In the genomic region with DNA sequence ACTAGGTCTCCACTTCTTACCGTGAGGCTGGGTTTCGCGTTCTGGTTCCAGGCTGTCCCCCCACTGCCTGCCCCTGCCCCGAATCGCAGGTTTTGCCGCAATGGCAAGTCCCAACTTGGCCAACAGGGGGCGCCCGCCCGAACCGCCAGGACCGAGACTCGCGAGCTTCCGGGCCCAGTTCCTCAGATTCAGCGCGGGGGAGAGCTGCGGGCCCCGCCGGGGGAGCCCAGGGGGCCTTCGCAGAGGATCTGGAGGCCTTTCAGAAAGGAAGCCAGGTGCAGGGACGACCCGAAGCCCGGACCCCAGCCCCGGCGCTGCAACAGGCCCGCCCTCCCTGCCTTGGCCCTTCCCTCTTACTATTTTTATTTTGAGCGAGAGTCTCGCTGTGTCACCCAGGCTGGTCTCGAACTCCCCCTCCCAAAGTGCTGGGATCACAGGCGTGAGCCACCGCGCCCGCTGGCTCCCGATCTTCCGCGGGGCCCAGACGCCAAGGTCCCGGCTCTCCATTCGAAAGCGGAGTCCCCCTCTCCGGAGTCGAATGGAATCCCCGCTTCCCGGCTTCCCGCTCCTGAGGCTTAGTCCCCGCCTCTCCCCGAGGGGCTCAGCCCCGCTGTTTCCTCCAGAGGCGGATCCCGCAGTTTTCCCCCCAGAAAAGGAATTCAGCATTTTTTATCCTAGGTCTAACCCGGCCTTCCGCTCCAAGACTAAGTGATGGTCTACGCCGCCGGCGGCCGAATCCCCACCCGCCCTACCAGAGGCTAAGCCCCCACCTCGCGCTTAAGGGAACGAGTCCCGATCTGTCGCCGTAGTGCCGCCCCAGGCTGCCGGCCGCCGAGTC, we compare ENCODE assay signal across 8 cellular contexts. TPM values are rescaled to one million over a fixed set of nuclear protein-coding genes. Genes with fewer than 3 reads are reported as not detected.
DNase-seq lines count a peak whose midpoint lies in the region; ATAC-seq, FAIRE-seq and TF ChIP-seq lines count a peak whose summit lies in the region.

No MANE protein-coding gene starts in this region.

- TF ChIP-seq CTCF in right atrium auricular region (IDR thresholded peaks at IDR 0.05) (peak; percentile 98 to 99), psoas muscle (IDR thresholded peaks at IDR 0.05) (peak; percentile 84)

- H3K4me3 Mint-ChIP-seq in T-helper 1 cell treated with Interleukin-12 subunit alpha and Interleukin-12 subunit beta and Interleukin-4 antibody, amounts not matched to agents 30 μg/mL and 1 μg/mL, for 36 hours = peak overlapping the region; percentile 87

- H3K27ac ChIP-seq in right atrium auricular region = peak overlapping the region; percentile 83 to 93
- peak overlapping the region; percentile 67 for H3K27ac ChIP-seq in psoas muscle
- peak overlapping the region; percentile 69 for H3K27ac ChIP-seq in urinary bladder (ENCODE audit: low read depth)

- H3K27me3 ChIP-seq in right atrium auricular region = no peaks in the 10 kb centered on the region
- peaks cover 0 to 4% (median 2%) of the 10 kb centered on the region in 3 donors for H3K27me3 ChIP-seq in psoas muscle (ENCODE audit: insufficient read depth in 3 of 3, low read length in 2 of 3)

- no peaks in the 10 kb centered on the region for H3K36me3 Mint-ChIP-seq in T-helper 1 cell treated with Interleukin-12 subunit alpha and Interleukin-12 subunit beta and Interleukin-4 antibody, amounts not matched to agents 30 μg/mL and 1 μg/mL, for 36 hours (ENCODE audit: low read depth)

- H3K4me1 ChIP-seq in right atrium auricular region (peaks cover 0 to 13% of the 10 kb centered on the region in 2 donors), psoas muscle (no peaks in the 10 kb centered on the region), urinary bladder (ENCODE audit: insufficient read depth) (no peaks in the 10 kb centered on the region)

- H3K9me3 ChIP-seq in right atrium auricular region = no peaks in the 10 kb centered on the region
- no peaks in the 10 kb centered on the region for H3K9me3 ChIP-seq in psoas muscle

- peak; percentile 75 to 88 (median 84) for ATAC-seq in psoas muscle

- peaks cover 12% of the 10 kb centered on the region for H3K4me1 Mint-ChIP-seq in T-helper 1 cell treated with Interleukin-12 subunit alpha and Interleukin-12 subunit beta and Interleukin-4 antibody, amounts not matched to agents 30 μg/mL and 1 μg/mL, for 36 hours (ENCODE audit: low read depth)

- no peak for FAIRE-seq in H54 (lab: Jason Lieb, UNC)

- peak; percentile 82 for DNase-seq in Daoy (ENCODE audit: low read depth)
- peak; percentile 78 for DNase-seq in H54 (ENCODE audit: insufficient read length, low spot score)
- DNase-seq in NCI-H1105 (lab: John Stamatoyannopoulos, UW) = peak; percentile 73
- peak; percentile 57 for DNase-seq in amniotic stem cell (lab: John Stamatoyannopoulos, UW)
- peak; percentile 87 for DNase-seq in right atrium auricular region (ENCODE audit: low spot score)
- peak; percentile 85 to 90 for DNase-seq in psoas muscle

- H3K4me3 ChIP-seq in right atrium auricular region (peak overlapping the region; percentile 60 to 88), psoas muscle (peak overlapping the region; percentile 80), urinary bladder (ENCODE audit: low read depth, low read length) (peak overlapping the region; percentile 74)

- 0 to 1% (median 1%) methylated on average over 67 to 68 of the region's 68 CpGs for WGBS in psoas muscle, 3 donors
- under 1% methylated on average over 68 of the region's 68 CpGs for WGBS in urinary bladder

- intact Hi-C loops in psoas muscle (cut with DNase I) = loop anchor here in 1 of 2 donors (5.0 kb wide), 1 partner anchor 128 kb away; a partner anchor contains a TSS

- no peaks in the 10 kb centered on the region for H3K9me3 Mint-ChIP-seq in T-helper 1 cell treated with Interleukin-12 subunit alpha and Interleukin-12 subunit beta and Interleukin-4 antibody, amounts not matched to agents 30 μg/mL and 1 μg/mL, for 36 hours

- H3K27me3 Mint-ChIP-seq in T-helper 1 cell treated with Interleukin-12 subunit alpha and Interleukin-12 subunit beta and Interleukin-4 antibody, amounts not matched to agents 30 μg/mL and 1 μg/mL, for 36 hours (ENCODE audit: low read depth) = peaks cover 9% of the 10 kb centered on the region

- TF ChIP-seq POLR2A in H54 (IDR thresholded peaks at IDR 0.05; ENCODE audit: low read depth, low read length) = peak; percentile 31; the same call in 1 of the 2 replicates

- peak overlapping the region; percentile 88 for H3K27ac Mint-ChIP-seq in T-helper 1 cell treated with Interleukin-12 subunit alpha and Interleukin-12 subunit beta and Interleukin-4 antibody, amounts not matched to agents 30 μg/mL and 1 μg/mL, for 36 hours

- H3K36me3 ChIP-seq in right atrium auricular region (no peaks in the 10 kb centered on the region), psoas muscle (ENCODE audit: insufficient read depth in 1 of 2, low read depth in 1 of 2) (no peaks in the 10 kb centered on the region), urinary bladder (ENCODE audit: insufficient read depth) (no peaks in the 10 kb centered on the region)

RNA-seq across cellular contexts. Expression of a gene that starts 11.7 kb away (rescaled TPM):
- total RNA-seq in Daoy (2014; rRNA removed; shearing (Covaris generic)) = not detected in 2 replicates
- not detected for total RNA-seq in right atrium auricular region
- total RNA-seq in psoas muscle = under 1 TPM in 2 of 4 donors, not detected in 2; 0.12 to 0.25 TPM
- under 1 TPM; 0.03 to 0.12 (median 0.04) TPM for polyA plus RNA-seq in psoas muscle
- total RNA-seq in urinary bladder = 0.16 TPM
- polyA plus RNA-seq in urinary bladder = 0.34 TPM

RNA-seq across cellular contexts. Expression of a gene that starts 15.9 kb away (rescaled TPM):
- 10.5 and 13.8 TPM in 2 replicates for total RNA-seq in Daoy (2014; rRNA removed; shearing (Covaris generic))
- 1 to 10 TPM; 5.1 TPM for total RNA-seq in right atrium auricular region
- total RNA-seq in psoas muscle = 10 to 100 TPM in 2 of 4 donors, 1 to 10 TPM in 2; 7.8 to 15.3 (median 10.9) TPM
- 10 to 100 TPM in 1 of 3 donors, 1 to 10 TPM in 2; 6.4 to 13.1 (median 9.0) TPM for polyA plus RNA-seq in psoas muscle
- 15.4 TPM for total RNA-seq in urinary bladder
- polyA plus RNA-seq in urinary bladder = 9.3 TPM

RNA-seq across cellular contexts. Expression of a gene that starts 54.1 kb away (rescaled TPM):
- 924 and 967 TPM in 2 replicates for total RNA-seq in Daoy (2014; rRNA removed; shearing (Covaris generic))
- total RNA-seq in right atrium auricular region (100 to 1,000 TPM in 1 of 2 donors, 10 to 100 TPM in 1; 78.7 to 105 TPM), psoas muscle (100 to 1,000 TPM in 1 of 4 donors, 10 to 100 TPM in 3; 41.9 to 114 (median 78.8) TPM), urinary bladder (52.0 TPM)
- polyA plus RNA-seq in psoas muscle (100 to 1,000 TPM; 148 to 355 (median 157) TPM), urinary bladder (175 TPM)

Comparison
In these comparisons a context has a peak if more than half of its experiments do, and no peak if none do; other contexts are left out.
1. Peak in every context shown above with its lines: DNase-seq, ATAC-seq, H3K4me3 ChIP-seq and H3K27ac ChIP-seq.